Comparison of ENCODE assay signal across 22 cellular contexts in the genomic region with DNA sequence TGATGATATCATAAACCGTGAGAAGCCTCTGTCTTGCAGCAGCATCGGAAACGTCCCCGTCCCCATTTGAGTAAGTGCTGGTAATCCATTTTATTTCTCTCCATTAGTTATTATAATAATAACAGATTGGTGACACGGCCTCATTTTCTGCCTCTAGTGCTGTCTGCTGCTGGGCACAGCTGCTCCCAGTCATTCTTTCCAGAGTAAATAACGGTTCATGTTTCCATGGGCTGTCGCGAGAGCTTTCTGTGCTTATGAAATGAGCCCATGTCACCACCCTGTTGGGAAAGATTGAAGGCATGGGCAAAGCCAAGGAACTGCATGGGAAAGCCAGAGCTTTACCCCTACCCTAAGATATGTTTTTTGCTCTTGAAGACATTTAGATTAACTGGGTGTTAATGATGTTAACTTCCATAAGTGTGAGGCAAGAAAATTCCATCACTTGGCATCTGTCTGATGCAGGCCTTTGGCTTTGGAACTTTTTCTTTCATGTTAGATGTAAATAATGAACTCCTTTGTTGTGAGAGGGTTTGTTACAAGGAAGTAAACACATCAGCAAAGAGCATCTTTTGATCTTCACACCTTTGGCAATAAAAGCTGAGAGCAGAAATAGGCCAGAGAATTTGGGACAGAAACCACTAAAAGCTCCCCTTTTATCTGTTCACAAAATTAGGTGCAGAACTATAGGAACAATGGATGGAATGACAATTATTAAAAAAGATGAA.
DNase-seq lines count a peak whose midpoint lies in the region; ATAC-seq and TF ChIP-seq lines count a peak whose summit lies in the region.
"Had no signal": no experiment of that assay in that cellular context is flagged by ENCODE, and none has a peak within 500 bp of the region (broad histone marks: within the 10 kb centered on the region; RNA-seq: fewer than 3 reads in every experiment).

No MANE protein-coding gene starts in this region.

- TF ChIP-seq CTCF in gastrocnemius medialis (IDR thresholded peaks at IDR 0.05 in 4 of 5, conservative IDR thresholded peaks at IDR 0.05 in 1 of 5) = no peak
- no peak for TF ChIP-seq CTCF in osteocyte (IDR thresholded peaks at IDR 0.05)
- TF ChIP-seq CTCF in prostate gland (IDR thresholded peaks at IDR 0.05) = no peak

- H3K36me3 ChIP-seq in gastrocnemius medialis (no peaks in the 10 kb centered on the region), prostate gland (no peaks in the 10 kb centered on the region)
- H3K36me3 ChIP-seq: lower lobe of right lung, upper lobe of right lung had no signal

- TF ChIP-seq POLR2A in gastrocnemius medialis (IDR thresholded peaks at IDR 0.05) (no peak), prostate gland (IDR thresholded peaks at IDR 0.05) (no peak)

- H3K4me1 ChIP-seq in gastrocnemius medialis = peaks cover 51 to 58% of the 10 kb centered on the region in 2 donors
- H3K4me1 ChIP-seq in prostate gland (replicated peaks) = no peaks in the 10 kb centered on the region
- H3K4me1 ChIP-seq: lower lobe of right lung, upper lobe of right lung had no signal

- peaks cover 9% of the 10 kb centered on the region for H3K9me3 Mint-ChIP-seq in osteocyte (ENCODE audit: unreplicated experiment)
- H3K9me3 Mint-ChIP-seq: activated T-helper 1 cell treated with anti-CD3 and anti-CD28 coated beads, Interleukin-12 subunit alpha, Interleukin-12 subunit beta, Interleukin-2, Interleukin-4 antibody, amounts not matched to agents 30 ng/mL and 10 ng/mL and 1 ng/mL, durations not matched to agents 14 hours and 24 hours and 36 hours; HFFc6 had no signal

- no peak overlapping the region for H3K4me3 Mint-ChIP-seq in osteocyte (ENCODE audit: unreplicated experiment)
- H3K4me3 Mint-ChIP-seq: activated T-helper 1 cell treated with anti-CD3 and anti-CD28 coated beads, Interleukin-12 subunit alpha, Interleukin-12 subunit beta, Interleukin-2, Interleukin-4 antibody, amounts not matched to agents 30 ng/mL and 10 ng/mL and 1 ng/mL, durations not matched to agents 14 hours and 24 hours and 36 hours; B cell; HFFc6 had no signal

- no peak overlapping the region for H3K27ac Mint-ChIP-seq in osteocyte (ENCODE audit: unreplicated experiment)
- H3K27ac Mint-ChIP-seq: activated naive CD4-positive, alpha-beta T cell treated with anti-CD3 and anti-CD28 coated beads, Interleukin-2, amount 50 U/mL, for 72 hours; activated T-helper 1 cell treated with anti-CD3 and anti-CD28 coated beads, Interleukin-12 subunit alpha, Interleukin-12 subunit beta, Interleukin-2, Interleukin-4 antibody, amounts not matched to agents 30 ng/mL and 10 ng/mL and 1 ng/mL, durations not matched to agents 14 hours and 24 hours and 36 hours; B cell; HFFc6 had no signal

- peak overlapping the region; percentile 74 to 84 (median 77) for H3K27ac ChIP-seq in gastrocnemius medialis
- H3K27ac ChIP-seq in prostate gland = peak overlapping the region in 1 of 2 donors; percentile 19
- H3K27ac ChIP-seq: lower lobe of right lung, upper lobe of right lung had no signal

- peak overlapping the region in 1 of 4 donors; percentile 20 for H3K4me3 ChIP-seq in gastrocnemius medialis
- no peak overlapping the region for H3K4me3 ChIP-seq in prostate gland
- H3K4me3 ChIP-seq: lower lobe of right lung, upper lobe of right lung had no signal

- in situ Hi-C loops in gastrocnemius medialis (cut with MboI; ENCODE audit: low sequenced_read_pairs in 4 of 4) = no loop called here

- H3K27me3 ChIP-seq in gastrocnemius medialis (no peaks in the 10 kb centered on the region), prostate gland (replicated peaks; ENCODE audit: insufficient read depth) (no peaks in the 10 kb centered on the region)
- H3K27me3 ChIP-seq: upper lobe of right lung had no signal

- peak; percentile 90 to 92 for ATAC-seq in gastrocnemius medialis
- no peak for ATAC-seq in HG03175 (IDR thresholded peaks at IDR 0.05; ENCODE audit: unreplicated experiment)
- ATAC-seq: activated naive CD4-positive, alpha-beta T cell treated with anti-CD3 and anti-CD28 coated beads, Interleukin-2, amount 50 U/mL, for 72 hours; lower lobe of right lung; SK-N-SH treated with all-trans-retinoic acid at 6 μM for 48 hours; upper lobe of right lung had no signal

- DNase-seq in NCI-H2081 (lab: John Stamatoyannopoulos, UW) = peak; percentile 9 to 42
- no peak for DNase-seq in NCI-H2081 treated with DMSO at 0.1 percent for 48 hours (lab: John Stamatoyannopoulos, UW)
- peak; percentile 53 for DNase-seq in LHCN-M2 (ENCODE audit: low read depth)
- DNase-seq in SW480 (ENCODE audit: low spot score) = peak; percentile 80
- peak; percentile 61 to 74 for DNase-seq in gastrocnemius medialis
- no peak for DNase-seq in osteocyte (ENCODE audit: extremely low spot score, unreplicated experiment)
- DNase-seq in prostate gland (ENCODE audit: low spot score) = no peak
- DNase-seq: activated CD4-positive, alpha-beta T cell treated with anti-CD3 and anti-CD28 coated beads, Interleukin-2, amount 50 U/mL, for 1 hour; COR-L47; EL; HFFc6; Karpas-422; lower lobe of right lung; NCI-H1105; nucleus accumbens; retina; upper lobe of right lung had no signal

- 52% methylated on average over 8 of the region's 8 CpGs for WGBS in prostate gland

- H3K36me3 Mint-ChIP-seq in osteocyte (ENCODE audit: unreplicated experiment) = peaks cover 6% of the 10 kb centered on the region

- H3K9me3 ChIP-seq in gastrocnemius medialis (no peaks in the 10 kb centered on the region), prostate gland (no peaks in the 10 kb centered on the region)
- H3K9me3 ChIP-seq: lower lobe of right lung, upper lobe of right lung had no signal

- H3K4me1 Mint-ChIP-seq in osteocyte (ENCODE audit: unreplicated experiment) = peaks cover 4% of the 10 kb centered on the region

- H3K27me3 Mint-ChIP-seq in osteocyte (ENCODE audit: unreplicated experiment) = no peaks in the 10 kb centered on the region
- H3K27me3 Mint-ChIP-seq: B cell had no signal

- intact Hi-C loops in gastrocnemius medialis (cut with DNase I; ENCODE audit: low total_unique reads) (loop anchor here (5.0 kb wide), 2 partner anchors 55 to 140 kb away; partner anchors contain the start of gene FILIP1L), prostate gland (cut with DNase I) (no loop called here)

Comparison
In these comparisons a context has a peak if more than half of its experiments do, and no peak if none do; other contexts are left out.
1. DNase-seq: peak in NCI-H2081 (2 of 2), LHCN-M2 (single experiment), SW480 (single experiment) and gastrocnemius medialis (2 of 2); none in NCI-H2081 treated with DMSO at 0.1 percent for 48 hours (single experiment), osteocyte (single experiment) and prostate gland (single experiment).